8 cellular contexts compared by ENCODE assay signal in the genomic region with DNA sequence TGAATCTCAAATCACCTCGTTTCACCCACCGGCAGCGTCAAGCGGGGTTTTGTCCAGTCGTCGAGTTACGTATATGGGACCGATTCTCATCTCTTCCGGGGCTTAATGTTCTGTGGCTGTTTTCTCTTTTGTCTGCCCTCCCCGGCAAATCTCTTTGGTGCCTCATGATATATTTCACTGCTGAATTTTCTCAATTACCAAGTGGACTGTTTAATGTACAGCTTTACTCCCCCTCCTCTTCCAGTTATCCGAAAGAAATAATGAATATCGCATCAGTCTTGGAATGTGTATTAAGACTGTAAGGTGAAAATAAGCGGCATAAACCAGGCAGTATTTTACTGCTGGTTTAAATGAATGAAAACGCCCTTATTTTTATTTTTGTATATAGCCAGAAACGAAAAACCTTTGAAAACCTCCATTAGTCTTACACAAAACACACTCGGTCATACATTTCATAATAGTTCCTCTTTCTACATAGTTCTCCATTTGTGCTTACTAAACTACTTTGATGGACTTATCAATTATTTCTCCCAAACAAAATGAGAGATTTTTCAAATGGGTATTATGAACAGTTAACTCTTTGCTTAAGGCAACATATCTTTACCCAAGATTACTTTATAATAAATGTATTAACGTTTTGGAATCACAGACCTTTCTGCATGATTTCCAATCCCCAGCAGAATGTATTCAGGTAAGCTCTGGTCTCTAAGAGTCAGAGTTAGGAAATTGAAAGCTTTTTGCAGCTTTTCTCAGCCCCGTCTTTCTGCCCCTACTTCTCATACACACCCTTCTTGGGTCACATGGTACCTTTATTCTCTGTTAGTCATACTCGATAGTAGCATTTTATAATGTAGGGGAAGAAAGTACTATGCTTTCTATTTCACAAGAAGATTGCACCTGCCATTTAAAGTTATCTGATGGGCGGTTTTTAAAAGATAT. TPM values are rescaled to one million over a fixed set of nuclear protein-coding genes. Genes with fewer than 3 reads are reported as not detected.
DNase-seq lines count a peak whose midpoint lies in the region; ATAC-seq and TF ChIP-seq lines count a peak whose summit lies in the region.

No MANE protein-coding gene starts in this region.

- H3K4me1 ChIP-seq in OCI-LY7 (ENCODE audit: insufficient read depth, low read length, poor library complexity, severe bottlenecking), result peaks cover 51% of the 10 kb centered on the region
- H3K4me1 ChIP-seq in mesendoderm (ENCODE audit: control insufficient read depth, low read depth, low read length), result no peaks in the 10 kb centered on the region

- BruUV-seq in OCI-LY7 (replicated peaks; lab: Mats Ljungman, UMichigan), result TSS peak; percentile 67

- H3K36me3 ChIP-seq in OCI-LY7 (ENCODE audit: insufficient read depth, low read length) (peaks cover 4% of the 10 kb centered on the region; the same call in 1 of the 2 replicates), mesendoderm (ENCODE audit: control insufficient read depth, insufficient read depth, low read length) (no peaks in the 10 kb centered on the region)

- peak overlapping the region; percentile 88 for H3K4me2 ChIP-seq in OCI-LY7 (ENCODE audit: low read length)
- H3K4me2 ChIP-seq in mesendoderm (ENCODE audit: low read length), result peak overlapping the region; percentile 11

- peak overlapping the region; percentile 34; the same call in 1 of the 2 replicates for H2AFZ ChIP-seq in OCI-LY7 (ENCODE audit: low read length)

- H3K4me3 ChIP-seq in AG04449 (ENCODE audit: low read depth, low read length) (peak overlapping the region; percentile 76), OCI-LY7 (ENCODE audit: low read depth, low read length, poor library complexity, severe bottlenecking) (peak overlapping the region; percentile 90), mesendoderm (ENCODE audit: low read length) (peak overlapping the region; percentile 81)

- no peaks in the 10 kb centered on the region for H3K9me2 ChIP-seq in OCI-LY7 (ENCODE audit: insufficient read depth, low read length)

- H3K27me3 ChIP-seq in mesendoderm (ENCODE audit: insufficient read depth, low read length, poor library complexity), result no peaks in the 10 kb centered on the region

- TF ChIP-seq CTCF in AG04449 (IDR thresholded peaks at IDR 0.05; ENCODE audit: insufficient read depth, low read length, missing control alignments) (no peak), OCI-LY7 (conservative IDR thresholded peaks at IDR 0.05; ENCODE audit: low read length) (no peak)

- H4K20me1 ChIP-seq in OCI-LY7 (ENCODE audit: insufficient read depth, low read length), result peaks cover 7% of the 10 kb centered on the region; the same call in 1 of the 2 replicates

- H2BK15ac ChIP-seq in mesendoderm (replicated peaks; ENCODE audit: low read depth), result no peak overlapping the region

- WGBS in mesendoderm (ENCODE audit: extremely low coverage, insufficient coverage, low lambda C conversion rate), result no CpG with 5 or more reads among the region's 20 CpGs

- H3K79me1 ChIP-seq in mesendoderm (ENCODE audit: low read length), result no peaks in the 10 kb centered on the region

- H3K9ac ChIP-seq in mesendoderm (ENCODE audit: low read length), result peak overlapping the region; percentile 84

- no peak overlapping the region for H3K18ac ChIP-seq in mesendoderm (ENCODE audit: low read length)

- H2BK5ac ChIP-seq in mesendoderm (ENCODE audit: low read length), result no peak overlapping the region

- H3K27ac ChIP-seq in OCI-LY7 (ENCODE audit: low read depth, low read length, poor library complexity, severe bottlenecking) (peak overlapping the region; percentile 71), mesendoderm (ENCODE audit: low read depth, low read length) (no peak overlapping the region)

- H2AK5ac ChIP-seq in mesendoderm (ENCODE audit: low read length), result no peak overlapping the region

- H2BK120ac ChIP-seq in mesendoderm (ENCODE audit: low read depth, low read length), result no peak overlapping the region

- DNase-seq in AG04449 (ENCODE audit: low read depth, low spot score) (no peak), OCI-LY7 (ENCODE audit: low spot score) (peak; percentile 26), mesendoderm (no peak), NCI-H1092 (lab: John Stamatoyannopoulos, UW) (no peak), NCI-H510A (lab: John Stamatoyannopoulos, UW) (no peak)
- peak; percentile 6 for DNase-seq in central memory CD4-positive, alpha-beta T cell

- peaks cover 59% of the 10 kb centered on the region for H3K79me2 ChIP-seq in OCI-LY7 (ENCODE audit: insufficient read depth, low read depth, low read length)
- H3K79me2 ChIP-seq in mesendoderm (ENCODE audit: control insufficient read depth, insufficient read depth, low read length), result no peaks in the 10 kb centered on the region

- ATAC-seq in GM18508 (IDR thresholded peaks at IDR 0.05; ENCODE audit: insufficient read depth, unreplicated experiment) (peak; percentile 16), HG02798 (IDR thresholded peaks at IDR 0.05; ENCODE audit: poor library complexity, unreplicated experiment) (no peak)

- H3K4ac ChIP-seq in mesendoderm (ENCODE audit: low read depth, low read length), result no peak overlapping the region

- no peak overlapping the region for H3K23ac ChIP-seq in mesendoderm (ENCODE audit: low read length)

- CTCF ChIA-PET in AG04449 (lab: Yijun Ruan, JAX), result interaction anchor here (1.0 kb wide), 1 partner anchor 65 kb away, joined by 4 read pairs; no protein-coding TSS in a partner anchor
- CTCF ChIA-PET in OCI-LY7 (lab: Charles Lee; ENCODE audit: unreplicated experiment), result no interaction called here

- H3K9me3 ChIP-seq in OCI-LY7 (ENCODE audit: low read length), result no peaks in the 10 kb centered on the region

- intact Hi-C loops in OCI-LY7 (cut with micrococcal nuclease; ENCODE audit: unreplicated experiment), result loop anchor here (2.0 kb wide), 1 partner anchor 83 kb away; no protein-coding TSS in a partner anchor

- H4K5ac ChIP-seq in mesendoderm (ENCODE audit: low read length), result no peak overlapping the region

- POLR2A ChIA-PET in AG04449 (lab: Yijun Ruan, JAX) (interaction anchor here (1.2 kb wide), 1 partner anchor 45 kb away, joined by 3 read pairs; no protein-coding TSS in a partner anchor), OCI-LY7 (lab: Charles Lee) (interaction anchor here (0.9 to 1.3 kb wide), 3 partner anchors 22 to 73 kb away, joined by 3 to 7 read pairs (median 4); no protein-coding TSS in a partner anchor)

- H4K8ac ChIP-seq in mesendoderm (ENCODE audit: low read depth, low read length), result no peak overlapping the region

- H3K56ac ChIP-seq in mesendoderm (ENCODE audit: low read length), result peak overlapping the region; percentile 88

RNA-seq across cellular contexts. Expression of a gene that starts 1.0 kb away (rescaled TPM):
- total RNA-seq in OCI-LY7 (2014; rRNA removed; shearing (Covaris generic)), result 12.0 and 12.7 TPM in 2 replicates
- total RNA-seq in OCI-LY7 (2022), result 14.4 and 15.4 TPM in 2 replicates
- 4.6 TPM for polyA plus RNA-seq in mesendoderm (2013, experiment 1 of 2)
- 5.4 TPM for polyA plus RNA-seq in mesendoderm (2013, experiment 2 of 2)

Comparison
In these comparisons a context has a peak if more than half of its experiments do, and no peak if none do; other contexts are left out.
1. DNase-seq: peak in OCI-LY7 (single experiment) and central memory CD4-positive, alpha-beta T cell (single experiment); none in AG04449 (single experiment), mesendoderm (single experiment), NCI-H1092 (single experiment) and NCI-H510A (single experiment).
2. Peak in every context shown above with its lines, with median percentiles within 50 percentile points of each other: H3K4me3 ChIP-seq.